7 cellular contexts compared by ENCODE assay signal in the genomic region with DNA sequence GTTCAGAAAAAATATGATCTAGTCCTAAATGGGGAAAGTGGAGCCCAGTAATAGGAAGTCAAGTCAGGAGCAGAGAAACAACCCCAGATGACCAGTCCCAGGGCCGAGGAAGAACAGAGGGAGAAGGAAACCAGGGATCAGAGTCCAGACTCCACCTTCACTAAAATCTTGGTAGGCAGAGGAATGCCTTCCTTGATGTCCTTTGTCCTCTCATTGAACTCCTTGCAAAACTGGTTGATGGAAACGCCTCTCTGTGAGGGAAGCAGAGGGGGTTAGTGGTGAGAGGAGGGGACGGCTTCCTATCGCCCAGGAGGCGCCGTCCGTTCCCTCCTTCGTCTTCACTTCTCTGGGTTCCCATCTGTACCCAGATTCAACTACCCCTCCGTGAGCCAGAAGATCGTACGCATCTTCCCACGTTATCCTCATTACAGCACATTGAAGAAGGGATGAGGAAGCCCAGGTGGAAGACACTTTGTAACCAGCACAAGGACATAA. TPM values are rescaled to one million over a fixed set of nuclear protein-coding genes. Genes with fewer than 3 reads are reported as not detected.
DNase-seq lines count a peak whose midpoint lies in the region; ATAC-seq and TF ChIP-seq lines count a peak whose summit lies in the region.

No MANE protein-coding gene starts in this region.

- peaks cover 7% of the 10 kb centered on the region for H3K36me3 Mint-ChIP-seq in activated CD4-positive, alpha-beta memory T cell treated with anti-CD3 and anti-CD28 coated beads for 36 hours
- peaks cover 22 to 33% of the 10 kb centered on the region in 2 donors for H3K36me3 Mint-ChIP-seq in stimulated activated naive B cell treated with anti-CD40 and anti-IgM and Interleukin-4, amounts not matched to agents 10 μg/mL and 1 μg/mL and 100 μg/mL, for 72 hours

- H3K4me1 ChIP-seq in iPS-15b (ENCODE audit: control insufficient read depth, insufficient read depth, low read length): no peaks in the 10 kb centered on the region

- peak overlapping the region; percentile 86 for H3K4me3 Mint-ChIP-seq in activated CD4-positive, alpha-beta memory T cell treated with anti-CD3 and anti-CD28 coated beads for 36 hours
- peak overlapping the region; percentile 82 to 89 for H3K4me3 Mint-ChIP-seq in stimulated activated naive B cell treated with anti-CD40 and anti-IgM and Interleukin-4, amounts not matched to agents 10 μg/mL and 1 μg/mL and 100 μg/mL, for 72 hours

- POLR2A ChIA-PET in activated CD4-positive, alpha-beta memory T cell treated with anti-CD3 and anti-CD28 coated beads for 36 hours (lab: Charles Lee): interaction anchor here (0.6 to 1.7 kb wide), 9 partner anchors 17 to 240 kb away, joined by 3 to 8 read pairs (median 4); partner anchors contain the start of genes DPP3, NPAS4, RBM4B and SLC29A2

- no peaks in the 10 kb centered on the region for H3K27me3 ChIP-seq in iPS-15b (ENCODE audit: control insufficient read depth, insufficient read depth, low read length)

- no peak for DNase-seq in HFF-Myc (ENCODE audit: extremely low read depth, low read depth)
- no peak for DNase-seq in activated CD4-positive, alpha-beta memory T cell treated with anti-CD3 and anti-CD28 coated beads for 36 hours
- DNase-seq in stimulated activated naive B cell treated with anti-CD40 and anti-IgM and Interleukin-4, amounts not matched to agents 10 μg/mL and 1 μg/mL and 100 μg/mL, for 72 hours: no peak
- no peak for DNase-seq in NCI-H510A (lab: John Stamatoyannopoulos, UW)
- no peak for DNase-seq in NCI-H1694 (lab: John Stamatoyannopoulos, UW)
- DNase-seq in central memory CD4-positive, alpha-beta T cell: no peak

- H3K9ac ChIP-seq in iPS-15b (ENCODE audit: low read depth, low read length): peak overlapping the region; percentile 90

- H3K9me3 Mint-ChIP-seq in activated CD4-positive, alpha-beta memory T cell treated with anti-CD3 and anti-CD28 coated beads for 36 hours: peaks cover 3% of the 10 kb centered on the region
- peaks cover under 1 to 3% of the 10 kb centered on the region in 2 donors for H3K9me3 Mint-ChIP-seq in stimulated activated naive B cell treated with anti-CD40 and anti-IgM and Interleukin-4, amounts not matched to agents 10 μg/mL and 1 μg/mL and 100 μg/mL, for 72 hours

- H3K4me3 ChIP-seq in HFF-Myc (replicated peaks; ENCODE audit: low read depth, low read length): peak overlapping the region; percentile 73
- peak overlapping the region; percentile 99 for H3K4me3 ChIP-seq in iPS-15b (ENCODE audit: low read depth, low read length)

- ATAC-seq in stimulated activated naive B cell treated with anti-CD40 and anti-IgM and Interleukin-4, amounts not matched to agents 10 μg/mL and 1 μg/mL and 100 μg/mL, for 72 hours (replicated peaks): no peak

- peaks cover 2% of the 10 kb centered on the region for H3K27me3 Mint-ChIP-seq in activated CD4-positive, alpha-beta memory T cell treated with anti-CD3 and anti-CD28 coated beads for 36 hours
- H3K27me3 Mint-ChIP-seq in stimulated activated naive B cell treated with anti-CD40 and anti-IgM and Interleukin-4, amounts not matched to agents 10 μg/mL and 1 μg/mL and 100 μg/mL, for 72 hours: no peaks in the 10 kb centered on the region

- intact Hi-C loops in activated CD4-positive, alpha-beta memory T cell treated with anti-CD3 and anti-CD28 coated beads for 36 hours (cut with micrococcal nuclease): loop anchor here (2.0 kb wide), 2 partner anchors 29 to 241 kb away; no protein-coding TSS in a partner anchor

- CTCF ChIA-PET in activated CD4-positive, alpha-beta memory T cell treated with anti-CD3 and anti-CD28 coated beads for 36 hours (lab: Charles Lee): interaction anchor here (0.8 to 2.8 kb wide), 23 partner anchors 8 to 240 kb away, joined by 3 to 38 read pairs (median 5); partner anchors contain the start of genes BRMS1, CCDC87, CCS and DPP3

- peak overlapping the region; percentile 99 for H3K27ac Mint-ChIP-seq in activated CD4-positive, alpha-beta memory T cell treated with anti-CD3 and anti-CD28 coated beads for 36 hours
- H3K27ac Mint-ChIP-seq in stimulated activated naive B cell treated with anti-CD40 and anti-IgM and Interleukin-4, amounts not matched to agents 10 μg/mL and 1 μg/mL and 100 μg/mL, for 72 hours: peak overlapping the region; percentile 96

- no peaks in the 10 kb centered on the region for H3K9me3 ChIP-seq in iPS-15b (ENCODE audit: control insufficient read depth, insufficient read depth, low read length)

- no peak for TF ChIP-seq CTCF in HFF-Myc (IDR thresholded peaks at IDR 0.05; ENCODE audit: low read depth, low read length, missing control alignments)

- peaks cover 13% of the 10 kb centered on the region for H3K4me1 Mint-ChIP-seq in activated CD4-positive, alpha-beta memory T cell treated with anti-CD3 and anti-CD28 coated beads for 36 hours (ENCODE audit: low read depth)
- peaks cover 11 to 17% of the 10 kb centered on the region in 2 donors for H3K4me1 Mint-ChIP-seq in stimulated activated naive B cell treated with anti-CD40 and anti-IgM and Interleukin-4, amounts not matched to agents 10 μg/mL and 1 μg/mL and 100 μg/mL, for 72 hours

- H3K36me3 ChIP-seq in iPS-15b (ENCODE audit: control insufficient read depth, insufficient read depth, low read length): peaks cover 15% of the 10 kb centered on the region

RNA-seq across cellular contexts. Expression of gene MRPL11, which starts 0.6 kb away (rescaled TPM):
- 100 to 1,000 TPM; 104 to 106 TPM for total RNA-seq in activated CD4-positive, alpha-beta memory T cell treated with anti-CD3 and anti-CD28 coated beads for 36 hours

RNA-seq across cellular contexts. Expression of gene NPAS4, which starts 17.2 kb away (rescaled TPM):
- total RNA-seq in activated CD4-positive, alpha-beta memory T cell treated with anti-CD3 and anti-CD28 coated beads for 36 hours: not detected

RNA-seq across cellular contexts. Expression of gene PELI3, which starts 28.6 kb away (rescaled TPM):
- 1 to 10 TPM; 7.0 to 8.5 TPM for total RNA-seq in activated CD4-positive, alpha-beta memory T cell treated with anti-CD3 and anti-CD28 coated beads for 36 hours

RNA-seq across cellular contexts. Expression of gene DPP3, which starts 42.2 kb away (rescaled TPM):
- 10 to 100 TPM; 76.1 to 89.7 TPM for total RNA-seq in activated CD4-positive, alpha-beta memory T cell treated with anti-CD3 and anti-CD28 coated beads for 36 hours
